ENCODE assay signal across 23 cellular contexts in genomic region chr6:131413191-131413830, GRCh38.
A peak's percentile ranks its signal among the peaks of the same experiment; 100 is the strongest.
DNase-seq lines count a peak whose midpoint lies in the region; ATAC-seq and TF ChIP-seq lines count a peak whose summit lies in the region.
"Had no signal": no experiment of that assay in that cellular context is flagged by ENCODE, and none has a peak within 500 bp of the region (broad histone marks: within the 10 kb centered on the region; RNA-seq: fewer than 3 reads in every experiment).

No MANE protein-coding gene starts in this region.

- TF ChIP-seq CTCF in GM23338 (conservative IDR thresholded peaks at IDR 0.05; ENCODE audit: low read depth in 2 of 2) (no peak), A673 (conservative IDR thresholded peaks at IDR 0.05; ENCODE audit: low read depth, low read length) (no peak), GM13977 (IDR thresholded peaks at IDR 0.05; ENCODE audit: extremely low read depth, insufficient read depth, missing control alignments) (no peak)

- no peaks in the 10 kb centered on the region for H3K9me3 ChIP-seq in A673 (ENCODE audit: low read depth, low read length, poor library complexity, severe bottlenecking)
- H3K9me3 ChIP-seq: SJSA1 had no signal

- H3K79me2 ChIP-seq in GM23338 (replicated peaks; ENCODE audit: insufficient read depth): no peaks in the 10 kb centered on the region

- H3K36me3 ChIP-seq in GM23338 (ENCODE audit: insufficient read depth): no peaks in the 10 kb centered on the region
- no peaks in the 10 kb centered on the region for H3K36me3 ChIP-seq in A673 (ENCODE audit: insufficient read depth, low read length, poor library complexity, severe bottlenecking)
- H3K36me3 ChIP-seq: SJSA1 had no signal

- H3K27ac ChIP-seq in GM23338 (ENCODE audit: low read depth): peak overlapping the region; percentile 22; the same call in 1 of the 2 replicates
- no peak overlapping the region for H3K27ac ChIP-seq in A673 (ENCODE audit: low read depth, low read length, poor library complexity, severe bottlenecking)
- H3K27ac ChIP-seq: BLaER1 treated with 17β-estradiol and CSF1 and Interleukin-3, amounts not matched to agents 10 nM and 100 nM; PC-9; SJSA1 had no signal

- no peak overlapping the region for H3K27ac Mint-ChIP-seq in activated T-cell treated with anti-CD3 and anti-CD28 coated beads, Interleukin-2, amount 50 U/mL, for 24 hours
- H3K27ac Mint-ChIP-seq in GM23338: no peak overlapping the region
- H3K27ac Mint-ChIP-seq: CD4-positive, alpha-beta T cell had no signal

- H3F3A ChIP-seq in GM23338 (replicated peaks; ENCODE audit: low read depth): no peaks in the 10 kb centered on the region

- in situ Hi-C loops in GM13977 (cut with MboI; ENCODE audit: low pct_unique_long_range_greater_than_20kb, low sequenced_read_pairs, unreplicated experiment): no loop called here

- intact Hi-C loops in A673 (cut with micrococcal nuclease; ENCODE audit: unreplicated experiment): no loop called here

- no peaks in the 10 kb centered on the region for H3K27me3 Mint-ChIP-seq in activated T-cell treated with anti-CD3 and anti-CD28 coated beads, Interleukin-2, amount 50 U/mL, for 4 hours (ENCODE audit: low read depth)
- no peaks in the 10 kb centered on the region for H3K27me3 Mint-ChIP-seq in activated T-cell treated with anti-CD3 and anti-CD28 coated beads, Interleukin-2, amount 50 U/mL, for 24 hours
- peaks cover 2% of the 10 kb centered on the region for H3K27me3 Mint-ChIP-seq in GM23338 (ENCODE audit: insufficient read depth, low read depth, poor library complexity)
- H3K27me3 Mint-ChIP-seq: CD4-positive, alpha-beta T cell had no signal

- no peak overlapping the region for H3K4me3 ChIP-seq in GM23338
- H3K4me3 ChIP-seq in A673 (ENCODE audit: low read depth, low read length, poor library complexity, severe bottlenecking): no peak overlapping the region
- H3K4me3 ChIP-seq: BLaER1 treated with 17β-estradiol and CSF1 and Interleukin-3, amounts not matched to agents 10 nM and 100 nM; PC-9; SJSA1 had no signal

- no peaks in the 10 kb centered on the region for H4K20me1 ChIP-seq in GM23338 (replicated peaks; ENCODE audit: insufficient read depth)
- H4K20me1 ChIP-seq: BLaER1 treated with 17β-estradiol and CSF1 and Interleukin-3, amounts not matched to agents 10 nM and 100 nM had no signal

- peaks cover 10% of the 10 kb centered on the region for H3K9me3 Mint-ChIP-seq in activated T-cell treated with anti-CD3 and anti-CD28 coated beads, Interleukin-2, amount 50 U/mL, for 4 hours
- H3K9me3 Mint-ChIP-seq in activated T-cell treated with anti-CD3 and anti-CD28 coated beads, Interleukin-2, amount 50 U/mL, for 24 hours: peaks cover 13% of the 10 kb centered on the region
- H3K9me3 Mint-ChIP-seq in GM23338: no peaks in the 10 kb centered on the region; the same call in 2 of the 3 replicates

- no TSS peak for BruUV-seq in A673 (replicated peaks; lab: Mats Ljungman, UMichigan)

- no peak for DNase-seq in activated T-cell treated with anti-CD3 and anti-CD28 coated beads, Interleukin-2, amount 50 U/mL, for 4 hours
- DNase-seq in activated T-cell treated with anti-CD3 and anti-CD28 coated beads, Interleukin-2, amount 50 U/mL, for 24 hours: no peak
- DNase-seq in GM23338 (ENCODE audit: low spot score) (no peak), amniotic epithelial cell (ENCODE audit: low read depth) (peak; percentile 54), A673 (ENCODE audit: low spot score) (no peak), GM13977 (ENCODE audit: low spot score) (no peak)
- DNase-seq: AML-193; CD4-positive, alpha-beta T cell; DMS53; Karpas-422; NCI-H1092; NCI-H1417 treated with DMSO at 0.1 percent for 48 hours; NCI-H1694 treated with DMSO at 0.1 percent for 48 hours; NCI-H2081; NCI-H2227 treated with DMSO at 0.1 percent for 48 hours; NCI-H526 treated with DMSO at 0.1 percent for 48 hours; PC-9; Right ventricle myocardium superior had no signal

- no peaks in the 10 kb centered on the region for H3K4me1 ChIP-seq in GM23338 (ENCODE audit: insufficient read depth)
- peaks cover 16% of the 10 kb centered on the region for H3K4me1 ChIP-seq in A673 (ENCODE audit: insufficient read depth, low read length, poor library complexity, severe bottlenecking)
- H3K4me1 ChIP-seq: SJSA1 had no signal

- CTCF ChIA-PET in A673 (lab: Charles Lee): no interaction called here

- H3K27me3 ChIP-seq in GM23338 (ENCODE audit: insufficient read depth) (no peaks in the 10 kb centered on the region), A673 (replicated peaks; ENCODE audit: insufficient read depth, low read depth, low read length, poor library complexity) (no peaks in the 10 kb centered on the region)
- H3K27me3 ChIP-seq: BLaER1 treated with 17β-estradiol and CSF1 and Interleukin-3, amounts not matched to agents 10 nM and 100 nM; SJSA1 had no signal

- ATAC-seq in activated T-cell treated with anti-CD3 and anti-CD28 coated beads, Interleukin-2, amount 50 U/mL, for 4 hours: peak; percentile 53 to 72
- ATAC-seq in GM23338 (no peak), esophagus mucosa (peak; percentile 60), HG03159 (IDR thresholded peaks at IDR 0.05; ENCODE audit: unreplicated experiment) (no peak)
- ATAC-seq: HepG2 had no signal

- peaks cover 18% of the 10 kb centered on the region for H3K4me1 Mint-ChIP-seq in activated T-cell treated with anti-CD3 and anti-CD28 coated beads, Interleukin-2, amount 50 U/mL, for 4 hours (ENCODE audit: low read depth)
- H3K4me1 Mint-ChIP-seq in activated T-cell treated with anti-CD3 and anti-CD28 coated beads, Interleukin-2, amount 50 U/mL, for 24 hours (ENCODE audit: low read depth): peaks cover 43% of the 10 kb centered on the region
- H3K4me1 Mint-ChIP-seq in GM23338: no peaks in the 10 kb centered on the region

- POLR2A ChIA-PET in A673 (lab: Charles Lee; ENCODE audit: low non-redundant PET): no interaction called here

- peak overlapping the region; percentile 44; the same call in 1 of the 2 replicates for H2AFZ ChIP-seq in GM23338
- H2AFZ ChIP-seq: PC-9 had no signal

- H3K36me3 Mint-ChIP-seq in activated T-cell treated with anti-CD3 and anti-CD28 coated beads, Interleukin-2, amount 50 U/mL, for 4 hours (ENCODE audit: insufficient read depth): peaks cover 17% of the 10 kb centered on the region
- H3K36me3 Mint-ChIP-seq in activated T-cell treated with anti-CD3 and anti-CD28 coated beads, Interleukin-2, amount 50 U/mL, for 24 hours (ENCODE audit: low read depth): peaks cover 38% of the 10 kb centered on the region
- 0 out of 3 replicates have a peak, but pooled peaks cover 3% of the 10 kb centered on the region for H3K36me3 Mint-ChIP-seq in GM23338 (ENCODE audit: low read depth)

- H3K9me2 ChIP-seq in GM23338 (ENCODE audit: insufficient read depth): peaks cover 9% of the 10 kb centered on the region; the same call in 1 of the 2 replicates

- H3K4me3 Mint-ChIP-seq in activated T-cell treated with anti-CD3 and anti-CD28 coated beads, Interleukin-2, amount 50 U/mL, for 4 hours: no peak overlapping the region
- H3K4me3 Mint-ChIP-seq in activated T-cell treated with anti-CD3 and anti-CD28 coated beads, Interleukin-2, amount 50 U/mL, for 24 hours: no peak overlapping the region
- no peak overlapping the region for H3K4me3 Mint-ChIP-seq in GM23338
- H3K4me3 Mint-ChIP-seq: CD4-positive, alpha-beta T cell had no signal

- no peak overlapping the region for H3K4me2 ChIP-seq in GM23338
- H3K4me2 ChIP-seq: BLaER1 treated with 17β-estradiol and CSF1 and Interleukin-3, amounts not matched to agents 10 nM and 100 nM; PC-9 had no signal

Comparison
In these comparisons a context has a peak if more than half of its experiments do, and no peak if none do; other contexts are left out.
1. ATAC-seq: peak in activated T-cell treated with anti-CD3 and anti-CD28 coated beads, Interleukin-2, amount 50 U/mL, for 4 hours (2 of 2) and esophagus mucosa (single experiment); none in GM23338 (single experiment) and HG03159 (single experiment).